Comparison of ENCODE assay signal across 31 cellular contexts in genomic region chr7:152203095-152203494, GRCh38.
"Had no signal": no experiment of that assay in that cellular context is flagged by ENCODE, and none has a peak within 500 bp of the region (broad histone marks: within the 10 kb centered on the region; RNA-seq: fewer than 3 reads in every experiment).

No MANE protein-coding gene starts in this region.

- DNase-seq: activated CD4-positive, alpha-beta memory T cell treated with anti-CD3 and anti-CD28 coated beads for 36 hours; activated CD4-positive, alpha-beta T cell treated with anti-CD3 and anti-CD28 coated beads for 36 hours; activated CD4-positive, alpha-beta T cell treated with anti-CD3 and anti-CD28 coated beads, Interleukin-2, amount 10 ng/mL, durations not matched to agents 24 days and 14 days; activated CD4-positive, CD25-positive, alpha-beta regulatory T cell; activated CD4-positive, CD25-positive, alpha-beta regulatory T cell treated with anti-CD3 and anti-CD28 coated beads, Interleukin-2, amount 50 U/mL, for 72 hours; activated CD8-positive, alpha-beta memory T cell treated with anti-CD3 and anti-CD28 coated beads, Interleukin-2, amount 10 ng/mL, durations not matched to agents 7 days and 5 days; activated CD8-positive, alpha-beta memory T cell treated with anti-CD3 and anti-CD28 coated beads, Interleukin-2, amount 50 U/mL, for 4 hours; activated CD8-positive, alpha-beta T cell treated with anti-CD3 and anti-CD28 coated beads, Interleukin-2, amount 10 ng/mL, durations not matched to agents 7 days and 5 days; activated gamma-delta T cell; activated naive CD4-positive, alpha-beta T cell; activated naive CD4-positive, alpha-beta T cell treated with anti-CD3 and anti-CD28 coated beads, Interleukin-2, amount 10 ng/mL, durations not matched to agents 7 days and 5 days; activated naive CD8-positive, alpha-beta T cell treated with anti-CD3 and anti-CD28 coated beads, Interleukin-2, amount 10 ng/mL, durations not matched to agents 7 days and 5 days; activated T-cell treated with anti-CD3 and anti-CD28 coated beads, Interleukin-2, amount 50 U/mL, for 1 hour; activated T-cell treated with anti-CD3 and anti-CD28 coated beads, Interleukin-2, amount 50 U/mL, for 48 hours; dorsolateral prefrontal cortex; effector memory CD4-positive, alpha-beta T cell; endodermal cell; esophagus squamous epithelium; foreskin melanocyte; head of caudate nucleus; T-helper 2 cell had no signal

- H3K9me3 Mint-ChIP-seq: activated CD4-positive, alpha-beta memory T cell treated with anti-CD3 and anti-CD28 coated beads for 36 hours; activated CD4-positive, alpha-beta T cell treated with anti-CD3 and anti-CD28 coated beads, Interleukin-2, amount 10 ng/mL, durations not matched to agents 24 days and 14 days; activated naive CD4-positive, alpha-beta T cell treated with anti-CD3 and anti-CD28 coated beads, Interleukin-2, amount 10 ng/mL, durations not matched to agents 7 days and 5 days; activated naive CD4-positive, alpha-beta T cell treated with anti-CD3 and anti-CD28 coated beads, Interleukin-2, amount 50 U/mL, for 72 hours; activated naive CD8-positive, alpha-beta T cell treated with anti-CD3 and anti-CD28 coated beads, Interleukin-2, amount 10 ng/mL, durations not matched to agents 7 days and 5 days; activated T-helper 1 cell treated with anti-CD3 and anti-CD28 coated beads, Interleukin-12 subunit alpha, Interleukin-12 subunit beta, Interleukin-2, Interleukin-4 antibody, amounts not matched to agents 30 ng/mL and 10 ng/mL and 1 ng/mL, durations not matched to agents 14 hours and 24 hours and 36 hours; activated T-helper 2 cell treated with anti-CD3 and anti-CD28 coated beads, Interferon-gamma antibody, Interleukin-2, Interleukin-4, amounts not matched to agents 10 μg/mL and 5 μg/mL and 100 μg/mL, durations not matched to agents 14 hours and 24 hours and 36 hours; brain; central memory CD8-positive, alpha-beta T cell; dendritic cell treated with granulocyte-macrophage colony-stimulating factor and Interleukin-4, amounts not matched to agents 40 ng/mL and 50 ng/mL, for 4 days; endodermal cell had no signal

- H3K4me1 ChIP-seq: ascending aorta, breast epithelium, esophagus squamous epithelium had no signal

- H3K4me3 Mint-ChIP-seq: activated CD4-positive, alpha-beta memory T cell treated with anti-CD3 and anti-CD28 coated beads for 36 hours; activated CD4-positive, alpha-beta T cell treated with anti-CD3 and anti-CD28 coated beads for 36 hours; activated CD4-positive, alpha-beta T cell treated with anti-CD3 and anti-CD28 coated beads, Interleukin-2, amount 10 ng/mL, durations not matched to agents 24 days and 14 days; activated CD8-positive, alpha-beta memory T cell treated with anti-CD3 and anti-CD28 coated beads, Interleukin-2, amount 10 ng/mL, durations not matched to agents 7 days and 5 days; activated CD8-positive, alpha-beta T cell treated with anti-CD3 and anti-CD28 coated beads, Interleukin-2, amount 10 ng/mL, durations not matched to agents 7 days and 5 days; activated naive CD4-positive, alpha-beta T cell treated with anti-CD3 and anti-CD28 coated beads, Interleukin-2, amount 10 ng/mL, durations not matched to agents 7 days and 5 days; activated naive CD8-positive, alpha-beta T cell treated with anti-CD3 and anti-CD28 coated beads, Interleukin-2, amount 10 ng/mL, durations not matched to agents 7 days and 5 days; activated T-helper 1 cell treated with anti-CD3 and anti-CD28 coated beads, Interleukin-12 subunit alpha, Interleukin-12 subunit beta, Interleukin-2, Interleukin-4 antibody, amounts not matched to agents 30 ng/mL and 10 ng/mL and 1 ng/mL, durations not matched to agents 14 hours and 24 hours and 36 hours; brain; central memory CD8-positive, alpha-beta T cell; dendritic cell treated with granulocyte-macrophage colony-stimulating factor and Interleukin-4, amounts not matched to agents 40 ng/mL and 50 ng/mL, for 4 days; endodermal cell had no signal

- H3K27ac Mint-ChIP-seq: activated CD4-positive, alpha-beta memory T cell treated with anti-CD3 and anti-CD28 coated beads for 36 hours; activated CD4-positive, alpha-beta T cell treated with anti-CD3 and anti-CD28 coated beads for 36 hours; activated CD4-positive, alpha-beta T cell treated with anti-CD3 and anti-CD28 coated beads, Interleukin-2, amount 10 ng/mL, durations not matched to agents 24 days and 14 days; activated CD8-positive, alpha-beta memory T cell treated with anti-CD3 and anti-CD28 coated beads, Interleukin-2, amount 10 ng/mL, durations not matched to agents 7 days and 5 days; activated CD8-positive, alpha-beta T cell treated with anti-CD3 and anti-CD28 coated beads, Interleukin-2, amount 10 ng/mL, durations not matched to agents 7 days and 5 days; activated naive CD4-positive, alpha-beta T cell treated with anti-CD3 and anti-CD28 coated beads, Interleukin-2, amount 10 ng/mL, durations not matched to agents 7 days and 5 days; activated naive CD8-positive, alpha-beta T cell treated with anti-CD3 and anti-CD28 coated beads, Interleukin-2, amount 10 ng/mL, durations not matched to agents 7 days and 5 days; activated T-helper 1 cell treated with anti-CD3 and anti-CD28 coated beads, Interleukin-12 subunit alpha, Interleukin-12 subunit beta, Interleukin-2, Interleukin-4 antibody, amounts not matched to agents 30 ng/mL and 10 ng/mL and 1 ng/mL, durations not matched to agents 14 hours and 24 hours and 36 hours; activated T-helper 2 cell treated with anti-CD3 and anti-CD28 coated beads, Interferon-gamma antibody, Interleukin-2, Interleukin-4, amounts not matched to agents 10 μg/mL and 5 μg/mL and 100 μg/mL, durations not matched to agents 14 hours and 24 hours and 36 hours; dendritic cell treated with granulocyte-macrophage colony-stimulating factor and Interleukin-4, amounts not matched to agents 40 ng/mL and 50 ng/mL, for 4 days; endodermal cell had no signal

- H3K4me3 ChIP-seq: ascending aorta, breast epithelium, cardiac muscle cell, coronary artery, dorsolateral prefrontal cortex, esophagus squamous epithelium had no signal

- H3K4me1 Mint-ChIP-seq: activated CD4-positive, alpha-beta T cell treated with anti-CD3 and anti-CD28 coated beads for 36 hours; activated CD4-positive, alpha-beta T cell treated with anti-CD3 and anti-CD28 coated beads, Interleukin-2, amount 10 ng/mL, durations not matched to agents 24 days and 14 days; activated CD8-positive, alpha-beta memory T cell treated with anti-CD3 and anti-CD28 coated beads, Interleukin-2, amount 10 ng/mL, durations not matched to agents 7 days and 5 days; activated naive CD4-positive, alpha-beta T cell treated with anti-CD3 and anti-CD28 coated beads, Interleukin-2, amount 10 ng/mL, durations not matched to agents 7 days and 5 days; activated naive CD8-positive, alpha-beta T cell treated with anti-CD3 and anti-CD28 coated beads, Interleukin-2, amount 10 ng/mL, durations not matched to agents 7 days and 5 days; endodermal cell had no signal

- H3K27me3 ChIP-seq: ascending aorta, breast epithelium, cardiac muscle cell, dorsolateral prefrontal cortex, esophagus squamous epithelium had no signal

- ATAC-seq: activated CD4-positive, alpha-beta T cell treated with anti-CD3 and anti-CD28 coated beads for 36 hours; activated CD8-positive, alpha-beta memory T cell treated with anti-CD3 and anti-CD28 coated beads, Interleukin-2, amount 10 ng/mL, durations not matched to agents 7 days and 5 days; activated CD8-positive, alpha-beta T cell treated with anti-CD3 and anti-CD28 coated beads, Interleukin-2, amount 10 ng/mL, durations not matched to agents 7 days and 5 days; activated naive CD4-positive, alpha-beta T cell treated with anti-CD3 and anti-CD28 coated beads, Interleukin-2, amount 50 U/mL, for 72 hours had no signal

- H3K27ac ChIP-seq: ascending aorta, cardiac muscle cell, coronary artery, dorsolateral prefrontal cortex, esophagus squamous epithelium had no signal

- H3K9me3 ChIP-seq: ascending aorta, breast epithelium, esophagus squamous epithelium had no signal

- H3K36me3 ChIP-seq: breast epithelium had no signal
